ENCODE assay signal across 10 cellular contexts in the genomic region with DNA sequence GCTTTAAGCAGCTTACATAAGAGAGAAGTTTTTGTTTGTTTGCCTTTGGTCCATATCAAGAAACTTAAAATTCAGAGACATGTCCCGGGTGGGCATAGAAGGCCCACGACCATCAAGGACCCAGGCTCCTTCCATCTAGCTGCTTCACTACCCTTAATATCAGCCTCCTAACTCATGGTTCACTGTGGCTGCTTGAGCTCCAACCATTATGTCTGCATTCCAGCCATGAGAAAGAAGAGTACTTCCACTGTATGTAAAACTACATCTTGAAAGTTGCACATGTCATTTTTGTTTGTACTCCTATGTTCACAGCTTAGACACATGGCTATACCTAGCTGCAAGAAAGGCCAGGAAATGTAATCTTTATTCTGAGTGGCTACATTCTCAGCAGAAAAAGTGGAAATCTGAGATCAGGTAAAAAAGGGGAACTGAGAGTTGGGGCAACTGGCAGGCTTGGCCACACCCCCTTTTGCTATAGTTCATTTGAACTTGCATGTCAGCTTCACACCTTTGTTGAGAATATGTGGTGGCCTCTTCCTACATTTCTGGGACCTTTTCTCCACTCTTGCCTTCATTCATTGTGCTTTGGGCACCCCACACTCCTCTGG.
DNase-seq lines count a peak whose midpoint lies in the region; ATAC-seq lines count a peak whose summit lies in the region.
"Had no signal": no experiment of that assay in that cellular context is flagged by ENCODE, and none has a peak within 500 bp of the region (broad histone marks: within the 10 kb centered on the region; RNA-seq: fewer than 3 reads in every experiment).

No MANE protein-coding gene starts in this region.

- H3K27me3 Mint-ChIP-seq in central memory CD8-positive, alpha-beta T cell: no peaks in the 10 kb centered on the region
- peaks cover 0 to 3% (median 0%) of the 10 kb centered on the region in 3 donors for H3K27me3 Mint-ChIP-seq in immature natural killer cell (ENCODE audit: low read depth in 3 of 3)

- no peak overlapping the region for H3K4me3 Mint-ChIP-seq in central memory CD8-positive, alpha-beta T cell
- H3K4me3 Mint-ChIP-seq in immature natural killer cell: no peak overlapping the region
- H3K4me3 Mint-ChIP-seq: WTC11 had no signal

- no peak overlapping the region for H3K27ac Mint-ChIP-seq in central memory CD8-positive, alpha-beta T cell (ENCODE audit: low read depth)
- no peak overlapping the region for H3K27ac Mint-ChIP-seq in immature natural killer cell
- H3K27ac Mint-ChIP-seq: progenitor cell of endocrine pancreas, WTC11 had no signal

- no peaks in the 10 kb centered on the region for H3K36me3 Mint-ChIP-seq in central memory CD8-positive, alpha-beta T cell (ENCODE audit: insufficient read depth)
- peaks cover 0 to 3% (median 0%) of the 10 kb centered on the region in 3 donors for H3K36me3 Mint-ChIP-seq in immature natural killer cell
- H3K36me3 Mint-ChIP-seq: WTC11 had no signal

- H3K4me1 Mint-ChIP-seq in central memory CD8-positive, alpha-beta T cell: peaks cover 5% of the 10 kb centered on the region
- H3K4me1 Mint-ChIP-seq in immature natural killer cell: no peaks in the 10 kb centered on the region
- H3K4me1 Mint-ChIP-seq: WTC11 had no signal

- H3K9me3 Mint-ChIP-seq in central memory CD8-positive, alpha-beta T cell: no peaks in the 10 kb centered on the region
- H3K9me3 Mint-ChIP-seq in immature natural killer cell: no peaks in the 10 kb centered on the region

- DNase-seq in central memory CD8-positive, alpha-beta T cell (ENCODE audit: low spot score in 2 of 2): no peak
- no peak for DNase-seq in iPS-NIHi11 (ENCODE audit: low spot score)
- no peak for DNase-seq in NCI-H82 (lab: John Stamatoyannopoulos, UW)
- DNase-seq in immature natural killer cell: no peak
- no peak for DNase-seq in NCI-H226

- ATAC-seq in GM18858 (IDR thresholded peaks at IDR 0.05; ENCODE audit: unreplicated experiment) (peak; percentile 96), GM21576 (IDR thresholded peaks at IDR 0.05; ENCODE audit: unreplicated experiment) (peak; percentile 94), HG03432 (IDR thresholded peaks at IDR 0.05; ENCODE audit: unreplicated experiment) (peak; percentile 81)
- peak; percentile 40 for ATAC-seq in central memory CD8-positive, alpha-beta T cell (replicated peaks; ENCODE audit: extremely low read depth, poor library complexity, severe bottlenecking)
- ATAC-seq: WTC11 had no signal

Comparison
In these comparisons a context has a peak if more than half of its experiments do, and no peak if none do; other contexts are left out.
1. ATAC-seq: peak in every context shown above with its lines; median percentile 96 in GM18858; 94 in GM21576; 81 in HG03432; 40 in central memory CD8-positive, alpha-beta T cell.